8 cellular contexts compared by ENCODE assay signal in genomic region chr20:53580376-53581111, GRCh38. TPM values are rescaled to one million over a fixed set of nuclear protein-coding genes. Genes with fewer than 3 reads are reported as not detected.
DNase-seq lines count a peak whose midpoint lies in the region; ATAC-seq, FAIRE-seq and TF ChIP-seq lines count a peak whose summit lies in the region.

No MANE protein-coding gene starts in this region.

- POLR2A ChIA-PET in HepG2 (lab: Yijun Ruan, JAX): interaction anchor here (0.6 to 5.8 kb wide), 25 partner anchors 14 to 1350 kb away, joined by 3 to 164 read pairs (median 9); partner anchors contain the start of gene ZNF217

- no peaks in the 10 kb centered on the region for H3K9me3 Mint-ChIP-seq in activated T-cell treated with anti-CD3 and anti-CD28 coated beads, Interleukin-2, amount 50 U/mL, for 4 hours
- no peaks in the 10 kb centered on the region for H3K9me3 Mint-ChIP-seq in activated T-helper 2 cell treated with anti-CD3 and anti-CD28 coated beads, Interferon-gamma antibody, Interleukin-2, Interleukin-4, amounts not matched to agents 10 μg/mL and 5 μg/mL and 100 μg/mL, durations not matched to agents 14 hours and 24 hours and 36 hours

- peak overlapping the region; percentile 78 for H3K4me3 Mint-ChIP-seq in activated T-cell treated with anti-CD3 and anti-CD28 coated beads, Interleukin-2, amount 50 U/mL, for 4 hours
- H3K4me3 Mint-ChIP-seq in activated T-helper 2 cell treated with anti-CD3 and anti-CD28 coated beads, Interferon-gamma antibody, Interleukin-2, Interleukin-4, amounts not matched to agents 10 μg/mL and 5 μg/mL and 100 μg/mL, durations not matched to agents 14 hours and 24 hours and 36 hours (ENCODE audit: low read depth): peak overlapping the region; percentile 75

- TF ChIP-seq EP300 in HepG2 (IDR thresholded peaks at IDR 0.05; ENCODE audit: low read depth in 2 of 2, low read length in 2 of 2) (no peak), HepG2 (CRISPR knock-in tag; IDR thresholded peaks at IDR 0.05; ENCODE audit: borderline replicate concordance) (no peak)

- intact Hi-C loops in activated T-helper 2 cell treated with anti-CD3 and anti-CD28 coated beads, Interferon-gamma antibody, Interleukin-2, Interleukin-4, amounts not matched to agents 10 μg/mL and 5 μg/mL and 100 μg/mL, durations not matched to agents 14 hours and 24 hours and 36 hours (cut with micrococcal nuclease): loop anchor here (1.0 kb wide), 1 partner anchor 128 kb away; no protein-coding TSS in a partner anchor
- intact Hi-C loops in HepG2 (cut with micrococcal nuclease; ENCODE audit: unreplicated experiment) (loop anchor here (2.0 kb wide), 1 partner anchor 618 kb away; no protein-coding TSS in a partner anchor), thyroid gland (cut with DNase I) (no loop called here)

- TF ChIP-seq RAD21 in HepG2 (CRISPR knock-in tag; IDR thresholded peaks at IDR 0.05): no peak

- DNase-seq in activated T-cell treated with anti-CD3 and anti-CD28 coated beads, Interleukin-2, amount 50 U/mL, for 4 hours: no peak
- no peak for DNase-seq in activated T-cell treated with anti-CD3 and anti-CD28 coated beads, Interleukin-2, amount 50 U/mL, for 1 hour
- DNase-seq in activated T-helper 2 cell treated with anti-CD3 and anti-CD28 coated beads, Interferon-gamma antibody, Interleukin-2, Interleukin-4, amounts not matched to agents 10 μg/mL and 5 μg/mL and 100 μg/mL, durations not matched to agents 14 hours and 24 hours and 36 hours (ENCODE audit: low spot score): no peak
- DNase-seq in HepG2 (ENCODE audit: low spot score): no peak
- DNase-seq in thyroid gland: no peak
- no peak for DNase-seq in NCI-H345 treated with DMSO at 0.1 percent for 48 hours (lab: John Stamatoyannopoulos, UW; ENCODE audit: unreplicated experiment)
- no peak for DNase-seq in caudate nucleus (lab: John Stamatoyannopoulos, UW)

- WGBS in HepG2 (ENCODE audit: low lambda C conversion rate): 77% methylated on average over 7 of the region's 7 CpGs
- 69 to 79% methylated on average over 7 of the region's 7 CpGs for whole genome bisulfite sequencing in thyroid gland, 2 donors

- peak overlapping the region; percentile 86 for H3K27ac Mint-ChIP-seq in activated T-helper 2 cell treated with anti-CD3 and anti-CD28 coated beads, Interferon-gamma antibody, Interleukin-2, Interleukin-4, amounts not matched to agents 10 μg/mL and 5 μg/mL and 100 μg/mL, durations not matched to agents 14 hours and 24 hours and 36 hours

- no TSS peak for BruUV-seq in HepG2 (replicated peaks; lab: Mats Ljungman, UMichigan)

- no peaks in the 10 kb centered on the region for H3K27me3 Mint-ChIP-seq in activated T-cell treated with anti-CD3 and anti-CD28 coated beads, Interleukin-2, amount 50 U/mL, for 4 hours (ENCODE audit: low read depth)
- no peaks in the 10 kb centered on the region for H3K27me3 Mint-ChIP-seq in activated T-helper 2 cell treated with anti-CD3 and anti-CD28 coated beads, Interferon-gamma antibody, Interleukin-2, Interleukin-4, amounts not matched to agents 10 μg/mL and 5 μg/mL and 100 μg/mL, durations not matched to agents 14 hours and 24 hours and 36 hours (ENCODE audit: low read depth)

- CTCF ChIA-PET in HepG2 (lab: Yijun Ruan, JAX; ENCODE audit: low intra/inter-chr PET ratio, low total read pairs): interaction anchor here (1.2 to 4.5 kb wide), 6 partner anchors 13 to 483 kb away, joined by 3 to 107 read pairs (median 28); partner anchors contain the start of gene ZNF217

- no peak for ATAC-seq in activated T-cell treated with anti-CD3 and anti-CD28 coated beads, Interleukin-2, amount 50 U/mL, for 4 hours
- ATAC-seq in HepG2: no peak
- ATAC-seq in HG03045 (IDR thresholded peaks at IDR 0.05; ENCODE audit: unreplicated experiment): no peak

- H3K27me3 ChIP-seq in HepG2 (ENCODE audit: control insufficient read depth in 1 of 2, insufficient read depth in 2 of 2, low read length in 2 of 2) (no peaks in the 10 kb centered on the region), thyroid gland (no peaks in the 10 kb centered on the region)

- TF ChIP-seq POLR2A in HepG2 (IDR thresholded peaks at IDR 0.05; ENCODE audit: insufficient read depth in 1 of 2, low read depth in 2 of 2, low read length in 2 of 2) (0 out of 4 replicates have a peak, but pooled peaks of 1 of the 2 experiments have one; percentile 2), thyroid gland (IDR thresholded peaks at IDR 0.05) (no peak)

- H3K9ac ChIP-seq in HepG2 (ENCODE audit: insufficient read depth, low read depth, low read length): peak overlapping the region; percentile 46

- H3K79me2 ChIP-seq in HepG2 (ENCODE audit: insufficient read depth, low read length): peaks cover 97% of the 10 kb centered on the region

- peaks cover 35% of the 10 kb centered on the region for H4K20me1 ChIP-seq in HepG2 (ENCODE audit: insufficient read depth, low read length)

- H3K36me3 Mint-ChIP-seq in activated T-cell treated with anti-CD3 and anti-CD28 coated beads, Interleukin-2, amount 50 U/mL, for 4 hours (ENCODE audit: insufficient read depth): peaks cover 42% of the 10 kb centered on the region
- peaks cover 73% of the 10 kb centered on the region for H3K36me3 Mint-ChIP-seq in activated T-helper 2 cell treated with anti-CD3 and anti-CD28 coated beads, Interferon-gamma antibody, Interleukin-2, Interleukin-4, amounts not matched to agents 10 μg/mL and 5 μg/mL and 100 μg/mL, durations not matched to agents 14 hours and 24 hours and 36 hours (ENCODE audit: low read depth)

- no peak overlapping the region for H2AFZ ChIP-seq in HepG2 (ENCODE audit: low read length)

- H3K36me3 ChIP-seq in HepG2 (replicated peaks in 1 of 2; ENCODE audit: control insufficient read depth in 1 of 2, insufficient read depth in 2 of 2, low read length in 2 of 2): peaks cover 49 to 58% of the 10 kb centered on the region in 2 experiments
- peaks cover 30 to 33% of the 10 kb centered on the region in 2 donors for H3K36me3 ChIP-seq in thyroid gland

- FAIRE-seq in HepG2 (lab: Jason Lieb, UNC): no peak

- in situ Hi-C loops in HepG2 (cut with HindIII; ENCODE audit: extremely low pct_ligation_motif_present, low pct_unique_long_range_greater_than_20kb): no loop called here

- TF ChIP-seq CTCF in HepG2 (CRISPR knock-in tag; IDR thresholded peaks at IDR 0.05) (0 out of 2 replicates have a peak, but pooled peaks have one; percentile 10), thyroid gland (IDR thresholded peaks at IDR 0.05) (no peak)

- H3K4me1 ChIP-seq in HepG2 (ENCODE audit: insufficient read depth, low read length): peaks cover 82% of the 10 kb centered on the region
- peaks cover 19 to 59% of the 10 kb centered on the region in 2 donors for H3K4me1 ChIP-seq in thyroid gland

- H3K4me2 ChIP-seq in HepG2 (ENCODE audit: low read depth, low read length): peak overlapping the region; percentile 79

- H3K4me3 ChIP-seq in HepG2 (replicated peaks in 1 of 3; ENCODE audit: insufficient read depth in 1 of 3, low read depth in 2 of 3, low read length in 3 of 3): peak overlapping the region; percentile 1 to 32 (median 29); a peak in 4 of 6 replicates
- H3K4me3 ChIP-seq in thyroid gland (replicated peaks in 1 of 3): no peak overlapping the region

- peak overlapping the region; percentile 77 for H3K27ac ChIP-seq in HepG2 (ENCODE audit: extremely low read length, insufficient read depth, low read length)
- peak overlapping the region; percentile 69 to 89 (median 72) for H3K27ac ChIP-seq in thyroid gland
- no peak overlapping the region for H3K27ac ChIP-seq in caudate nucleus (ENCODE audit: low read depth, low read length)

- H3K9me3 ChIP-seq in HepG2 (ENCODE audit: low read length): no peaks in the 10 kb centered on the region
- no peaks in the 10 kb centered on the region for H3K9me3 ChIP-seq in thyroid gland

- H3K4me1 Mint-ChIP-seq in activated T-cell treated with anti-CD3 and anti-CD28 coated beads, Interleukin-2, amount 50 U/mL, for 4 hours (ENCODE audit: low read depth): peaks cover 92% of the 10 kb centered on the region
- H3K4me1 Mint-ChIP-seq in activated T-helper 2 cell treated with anti-CD3 and anti-CD28 coated beads, Interferon-gamma antibody, Interleukin-2, Interleukin-4, amounts not matched to agents 10 μg/mL and 5 μg/mL and 100 μg/mL, durations not matched to agents 14 hours and 24 hours and 36 hours (ENCODE audit: low read depth): peaks cover 80% of the 10 kb centered on the region

TF ChIP-seq in HepG2, 621 proteins besides CTCF, POLR2A, EP300 and RAD21 (continues in another document):
- peak; percentile 52 for TF ChIP-seq PRPF4 (IDR thresholded peaks at IDR 0.05; ENCODE audit: low read depth, low read length, poor library complexity, severe bottlenecking)
- no peak for TF ChIP-seq KLF12 (CRISPR knock-in tag; IDR thresholded peaks at IDR 0.05; ENCODE audit: borderline replicate concordance)
- TF ChIP-seq KMT2A (CRISPR knock-in tag; IDR thresholded peaks at IDR 0.05): no peak
- no peak for TF ChIP-seq BRCA1 (CRISPR knock-in tag; IDR thresholded peaks at IDR 0.05)

RNA-seq across cellular contexts. Expression of gene ZNF217, which starts 13.1 kb away (rescaled TPM):
- 10 to 100 TPM; 25.9 to 27.8 (median 26.4) TPM for total RNA-seq in activated T-cell treated with anti-CD3 and anti-CD28 coated beads, Interleukin-2, amount 50 U/mL, for 4 hours
- total RNA-seq in activated T-helper 2 cell treated with anti-CD3 and anti-CD28 coated beads, Interferon-gamma antibody, Interleukin-2, Interleukin-4, amounts not matched to agents 10 μg/mL and 5 μg/mL and 100 μg/mL, durations not matched to agents 14 hours and 24 hours and 36 hours: 55.4 and 60.6 TPM in 2 replicates
- total RNA-seq in HepG2 (2016; rRNA removed; fragmentation: Illumina TruSeq; extraction: Trizol): 29.8 and 65.0 TPM in 2 replicates
- 3.8 and 3.9 TPM in 2 replicates for total RNA-seq in HepG2 (2016; cell fraction: cytosol; rRNA removed; fragmentation: Illumina TruSeq; extraction: Trizol; ENCODE audit: low read depth)
- total RNA-seq in HepG2 (2016; cell fraction: insoluble cytoplasmic fraction; rRNA removed; fragmentation: Illumina TruSeq; extraction: Trizol): 30.1 and 52.5 TPM in 2 replicates
- total RNA-seq in HepG2 (2016; cell fraction: membrane; rRNA removed; fragmentation: Illumina TruSeq; extraction: Trizol): 17.5 and 18.9 TPM in 2 replicates
- total RNA-seq in HepG2 (2016; cell fraction: nucleus; rRNA removed; fragmentation: Illumina TruSeq; extraction: Trizol): 46.4 and 49.3 TPM in 2 replicates
- polyA plus RNA-seq in HepG2 (2011; rRNA removed): 22.3 and 23.7 TPM in 2 replicates
- polyA plus RNA-seq in HepG2 (2011; cell fraction: cytosol; rRNA removed): 16.1 and 20.6 TPM in 2 replicates
- 28.1 and 34.2 TPM in 2 replicates for polyA plus RNA-seq in HepG2 (2011; cell fraction: nucleus; rRNA removed)
- polyA plus RNA-seq in HepG2 (2012): 30.6 and 41.2 TPM in 2 replicates
- polyA plus RNA-seq in HepG2 (2016; cell fraction: cytosol; fragmentation: Illumina TruSeq; extraction: Trizol; ENCODE audit: low read depth): 0.85 and 1.1 TPM in 2 replicates
- polyA plus RNA-seq in HepG2 (2016; cell fraction: insoluble cytoplasmic fraction; fragmentation: Illumina TruSeq; extraction: Trizol; ENCODE audit: low read depth): 50.4 and 54.5 TPM in 2 replicates
- polyA plus RNA-seq in HepG2 (2016; cell fraction: membrane; fragmentation: Illumina TruSeq; extraction: Trizol; ENCODE audit: low read depth): 5.7 and 6.3 TPM in 2 replicates
- polyA plus RNA-seq in HepG2 (2016; cell fraction: nucleus; fragmentation: Illumina TruSeq; extraction: Trizol; ENCODE audit: insufficient read depth, low read depth): 66.7 and 71.5 TPM in 2 replicates
- polyA minus RNA-seq in HepG2 (2011; rRNA and poly(A)+ RNA removed; ENCODE audit: low replicate concordance): 13.5 and 82.3 TPM in 2 replicates
- polyA minus RNA-seq in HepG2 (2011; cell fraction: cytosol; rRNA and poly(A)+ RNA removed): 62.7 and 65.9 TPM in 2 replicates
- polyA minus RNA-seq in HepG2 (2011; cell fraction: nucleus; rRNA and poly(A)+ RNA removed): 63.2 and 86.3 TPM in 2 replicates
- 10 to 100 TPM; 18.0 to 42.8 (median 27.8) TPM for total RNA-seq in thyroid gland

Comparison
In these comparisons a context has a peak if more than half of its experiments do, and no peak if none do; other contexts are left out.
1. H3K4me3 ChIP-seq: peak in HepG2 (3 of 3); none in thyroid gland (0 of 3).